Comparison of ENCODE assay signal across 8 cellular contexts in genomic region chr6:32705164-32705563, GRCh38. TPM values are rescaled to one million over a fixed set of nuclear protein-coding genes. Genes with fewer than 3 reads are reported as not detected.
"Had no signal": no experiment of that assay in that cellular context is flagged by ENCODE, and none has a peak within 500 bp of the region (broad histone marks: within the 10 kb centered on the region; RNA-seq: fewer than 3 reads in every experiment).

No MANE protein-coding gene starts in this region.

RNA-seq across cellular contexts. Expression of gene HLA-DQA2, which starts 36.0 kb away (rescaled TPM):
- total RNA-seq: PC-3, PC-9, RPMI7951, SJCRH30, SJSA1, SK-MEL-5 had no signal
- polyA plus RNA-seq: SK-N-SH had no signal

RNA-seq across cellular contexts. Expression of gene HLA-DQB1, which starts 38.7 kb away (rescaled TPM):
- total RNA-seq: PC-3, RPMI7951, SJCRH30, SJSA1 had no signal
- polyA plus RNA-seq: SK-N-SH had no signal

RNA-seq across cellular contexts. Expression of gene HLA-DQB2, which starts 58.2 kb away (rescaled TPM):
- total RNA-seq: PC-3, PC-9, Peyer's patch, RPMI7951, SJCRH30, SJSA1, SK-MEL-5 had no signal
- polyA plus RNA-seq: SK-N-SH had no signal
